ENCODE assay signal across 1 cellular context in genomic region chr20:59042796-59043621, GRCh38.
TF ChIP-seq lines count a peak whose summit lies in the region.

No MANE protein-coding gene starts in this region.

TF ChIP-seq in GM12878, 131 proteins besides CTCF, POLR2A, EP300 and RAD21 (continues in another document):
- TF ChIP-seq HCFC1 (IDR thresholded peaks at IDR 0.05; ENCODE audit: low read length), result peak; percentile 47; the same call in 1 of the 2 replicates
- TF ChIP-seq FOS (IDR thresholded peaks at IDR 0.05; ENCODE audit: borderline replicate concordance, extremely low read depth, insufficient read length), result no peak
- no peak for TF ChIP-seq MTA2 (IDR thresholded peaks at IDR 0.05; ENCODE audit: low read depth)
- TF ChIP-seq USF1 (IDR thresholded peaks at IDR 0.05; ENCODE audit: borderline replicate concordance, extremely low read length, insufficient read depth, low read depth, low read length), result no peak
- TF ChIP-seq SIN3A (IDR thresholded peaks at IDR 0.05; ENCODE audit: low read depth, low read length), result 0 out of 2 replicates have a peak, but pooled peaks have one; percentile 5
- no peak for TF ChIP-seq ZNF217 (IDR thresholded peaks at IDR 0.05)
- no peak; the same call in 1 of the 2 replicates for TF ChIP-seq BCLAF1 (IDR thresholded peaks at IDR 0.05)
- TF ChIP-seq ETV6 (conservative IDR thresholded peaks at IDR 0.05 in 1 of 2, IDR thresholded peaks at IDR 0.05 in 1 of 2; ENCODE audit: borderline replicate concordance in 1 of 2, low read depth in 1 of 2), result no peak
- peak; percentile 48; the same call in 1 of the 2 replicates for TF ChIP-seq DPF2 (IDR thresholded peaks at IDR 0.05)
- peak; percentile 45; the same call in 1 of the 2 replicates for TF ChIP-seq CREB1 (IDR thresholded peaks at IDR 0.05; ENCODE audit: low read depth)
- TF ChIP-seq CREM (IDR thresholded peaks at IDR 0.05; ENCODE audit: low read depth), result no peak
- peak in 1 of 2 experiments; percentile 35; a peak in 1 of 4 replicates for TF ChIP-seq BHLHE40 (IDR thresholded peaks at IDR 0.05; ENCODE audit: borderline replicate concordance in 1 of 2, low read depth in 2 of 2, low read length in 1 of 2)
- TF ChIP-seq MYB (IDR thresholded peaks at IDR 0.05; ENCODE audit: borderline replicate concordance, low read depth, low read length), result no peak
- no peak for TF ChIP-seq ZBTB40 (IDR thresholded peaks at IDR 0.05; ENCODE audit: borderline replicate concordance)
- TF ChIP-seq RB1 (IDR thresholded peaks at IDR 0.05; ENCODE audit: borderline replicate concordance), result 0 out of 2 replicates have a peak, but pooled peaks have one; percentile 25
- TF ChIP-seq RAD51 (IDR thresholded peaks at IDR 0.05), result no peak
- no peak for TF ChIP-seq RFX5 (IDR thresholded peaks at IDR 0.05; ENCODE audit: low read depth, low read length)
- TF ChIP-seq ZNF592 (IDR thresholded peaks at IDR 0.05), result no peak
- no peak for TF ChIP-seq ASH2L (IDR thresholded peaks at IDR 0.05; ENCODE audit: borderline replicate concordance, low read depth)
- TF ChIP-seq POLR2AphosphoS5 (IDR thresholded peaks at IDR 0.05; ENCODE audit: low read length), result peak; percentile 31; the same call in 1 of the 2 replicates
- no peak for TF ChIP-seq ZBTB11 (CRISPR knock-in tag; IDR thresholded peaks at IDR 0.05)
- no peak for TF ChIP-seq GABPA (IDR thresholded peaks at IDR 0.05; ENCODE audit: low read depth)
- 0 out of 2 replicates have a peak, but pooled peaks have one; percentile 14 for TF ChIP-seq MLLT1 (IDR thresholded peaks at IDR 0.05)
- TF ChIP-seq HDAC6 (IDR thresholded peaks at IDR 0.05; ENCODE audit: unreplicated experiment), result no peak
- TF ChIP-seq GATAD2B (conservative IDR thresholded peaks at IDR 0.05; ENCODE audit: low read depth), result 0 out of 2 replicates have a peak, but pooled peaks have one; percentile 16
- TF ChIP-seq CBFB (IDR thresholded peaks at IDR 0.05; ENCODE audit: low read depth), result no peak
- TF ChIP-seq SREBF2 (IDR thresholded peaks at IDR 0.05; ENCODE audit: low read length), result no peak
- TF ChIP-seq REST (IDR thresholded peaks at IDR 0.05; ENCODE audit: low read depth, low read length), result no peak
- TF ChIP-seq NRF1 (conservative IDR thresholded peaks at IDR 0.05; ENCODE audit: low read depth, low read length), result peak; percentile 96
- TF ChIP-seq SREBF1 (IDR thresholded peaks at IDR 0.05; ENCODE audit: low read length), result no peak
- TF ChIP-seq TCF3 (IDR thresholded peaks at IDR 0.05; ENCODE audit: borderline replicate concordance, insufficient read depth, low read depth, low read length), result peak; percentile 96
- TF ChIP-seq JUND (IDR thresholded peaks at IDR 0.05; ENCODE audit: low read depth, low read length), result no peak
- no peak for TF ChIP-seq ATF3 (IDR thresholded peaks at IDR 0.05; ENCODE audit: borderline replicate concordance, extremely low read depth, low read depth, low read length)
- TF ChIP-seq YY1 (IDR thresholded peaks at IDR 0.05; ENCODE audit: low read depth, low read length), result 0 out of 2 replicates have a peak, but pooled peaks have one; percentile 26
- no peak for TF ChIP-seq WRNIP1 (IDR thresholded peaks at IDR 0.05; ENCODE audit: borderline replicate concordance, low read depth, low read length)
- TF ChIP-seq CEBPB (IDR thresholded peaks at IDR 0.05; ENCODE audit: borderline replicate concordance in 1 of 2, low read depth in 2 of 2, low read length in 2 of 2), result no peak
- peak; percentile 93 for TF ChIP-seq NR2F1 (conservative IDR thresholded peaks at IDR 0.05)
- TF ChIP-seq ZNF622 (IDR thresholded peaks at IDR 0.05), result no peak
- TF ChIP-seq EED (IDR thresholded peaks at IDR 0.05; ENCODE audit: low read depth), result no peak
- no peak for TF ChIP-seq MXI1 (IDR thresholded peaks at IDR 0.05; ENCODE audit: low read depth, low read length)
